Comparison of ENCODE assay signal across 20 cellular contexts in the genomic region with DNA sequence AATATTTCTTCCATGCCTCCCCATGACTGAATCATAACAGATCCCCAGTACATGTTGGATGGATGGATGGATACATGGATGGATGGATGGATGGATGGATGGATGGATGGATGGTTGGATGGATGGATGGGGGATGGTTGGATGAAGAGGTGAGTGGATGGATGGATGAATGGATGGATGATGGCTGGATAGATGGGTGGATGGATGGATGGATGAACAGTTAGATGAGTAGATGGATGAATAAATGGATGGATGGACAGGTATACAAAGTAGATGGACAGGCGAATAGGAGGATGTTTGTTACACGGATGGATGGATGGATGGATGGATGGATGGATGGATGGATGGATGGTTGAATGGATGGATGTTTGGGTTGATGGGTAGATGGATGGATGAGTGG.
DNase-seq lines count a peak whose midpoint lies in the region; ATAC-seq, FAIRE-seq and TF ChIP-seq lines count a peak whose summit lies in the region.
"Had no signal": no experiment of that assay in that cellular context is flagged by ENCODE, and none has a peak within 500 bp of the region (broad histone marks: within the 10 kb centered on the region; RNA-seq: fewer than 3 reads in every experiment).

No MANE protein-coding gene starts in this region.

- DNase-seq in K562 (ENCODE audit: extremely low read depth in 1 of 4, low spot score in 3 of 4) = no peak
- DNase-seq in urothelium cell line (ENCODE audit: low spot score) = no peak
- no peak for DNase-seq in NCI-H1105 treated with DMSO at 0.1 percent for 48 hours (lab: John Stamatoyannopoulos, UW)
- no peak for DNase-seq in kidney glomerular epithelial cell (lab: John Stamatoyannopoulos, UW)
- DNase-seq: AML-193; Caco-2; Calu3; CD4-positive, alpha-beta T cell; CD8-positive, alpha-beta T cell; DMS79 treated with DMSO at 0.1 percent for 48 hours; GF-D8 had no signal

- no peak for ATAC-seq in K562
- ATAC-seq: A549; CD8-positive, alpha-beta T cell had no signal

- in situ Hi-C loops in K562 (cut with MboI) = no loop called here

- no peaks in the 10 kb centered on the region for H3K36me3 ChIP-seq in HEK293 (ENCODE audit: control insufficient read depth in 2 of 2, insufficient read depth in 1 of 2, low read length in 2 of 2)
- H3K36me3 ChIP-seq in K562 (ENCODE audit: control insufficient read depth, insufficient read depth, low read length) = no peaks in the 10 kb centered on the region
- H3K36me3 ChIP-seq: BLaER1 treated with 17β-estradiol and CSF1 and Interleukin-3, amounts not matched to agents 10 nM and 100 nM had no signal

- H3K9me3 ChIP-seq in HEK293 (ENCODE audit: control insufficient read depth, insufficient read depth, low read depth, low read length) (no peaks in the 10 kb centered on the region), K562 (replicated peaks; ENCODE audit: control insufficient read depth, insufficient read depth, low read depth, low read length) (no peaks in the 10 kb centered on the region; the same call in 1 of the 2 replicates)
- H3K9me3 ChIP-seq: A549; BLaER1 treated with 17β-estradiol and CSF1 and Interleukin-3, amounts not matched to agents 10 nM and 100 nM; Caco-2 had no signal

- no peak overlapping the region for H2AFZ ChIP-seq in K562 (ENCODE audit: low read depth, low read length)

- no peak for TF ChIP-seq POLR2A in K562 (conservative IDR thresholded peaks at IDR 0.05)

- no peaks in the 10 kb centered on the region for H3K9me1 ChIP-seq in K562 (ENCODE audit: control insufficient read depth, insufficient read depth, low read length)

- no TSS peak for BruUV-seq in K562 (replicated peaks; lab: Mats Ljungman, UMichigan)

- no peaks in the 10 kb centered on the region for H4K20me1 ChIP-seq in K562 (replicated peaks; ENCODE audit: control insufficient read depth, insufficient read depth, low read length)
- H4K20me1 ChIP-seq: BLaER1 treated with 17β-estradiol and CSF1 and Interleukin-3, amounts not matched to agents 10 nM and 100 nM had no signal

- TF ChIP-seq CTCF in HEK293 (tag by site-specific recombination; IDR thresholded peaks at IDR 0.05) (no peak), K562 (IDR thresholded peaks at IDR 0.05 in 2 of 3, conservative IDR thresholded peaks at IDR 0.05 in 1 of 3; ENCODE audit: insufficient read depth in 2 of 3, low read depth in 1 of 3, low read length in 3 of 3) (no peak)

- CTCF ChIA-PET in HEK293 (lab: Yijun Ruan, JAX) (interaction anchor here (1.1 to 1.7 kb wide), 2 partner anchors 77 to 134 kb away, joined by 4 to 9 read pairs; no protein-coding TSS in a partner anchor), K562 (lab: Yijun Ruan, JAX; ENCODE audit: low intra/inter-chr PET ratio) (interaction anchor here (0.6 kb wide), 1 partner anchor 598 kb away, joined by 3 read pairs; no protein-coding TSS in a partner anchor)

- FAIRE-seq in K562 (lab: Jason Lieb, UNC) (no peak), urothelium cell line (lab: Jason Lieb, UNC) (peak; percentile 17)
- FAIRE-seq: A549, D721Med, G401.6, GM12891, GM19239 had no signal

- H3K9ac ChIP-seq in K562 (ENCODE audit: insufficient read depth in 1 of 2, low read depth in 2 of 2, low read length in 2 of 2) = no peak overlapping the region
- H3K9ac ChIP-seq: BLaER1 treated with 17β-estradiol and CSF1 and Interleukin-3, amounts not matched to agents 10 nM and 100 nM had no signal

- H3K27ac ChIP-seq in HEK293 (ENCODE audit: extremely low read depth, low read depth, low read length) (no peak overlapping the region), K562 (ENCODE audit: extremely low read depth, low read depth, low read length) (no peak overlapping the region)
- H3K27ac ChIP-seq: 22Rv1; A549; BLaER1 treated with 17β-estradiol and CSF1 and Interleukin-3, amounts not matched to agents 10 nM and 100 nM; C4-2B had no signal

- no peak for TF ChIP-seq EP300 in K562 (IDR thresholded peaks at IDR 0.05; ENCODE audit: low read length)

- TF ChIP-seq RAD21 in K562 (CRISPR knock-in tag; conservative IDR thresholded peaks at IDR 0.05 in 1 of 2, IDR thresholded peaks at IDR 0.05 in 1 of 2) = no peak

- H3K79me2 ChIP-seq in K562 (ENCODE audit: control insufficient read depth, insufficient read depth, low read length) = no peaks in the 10 kb centered on the region

- intact Hi-C loops in K562 (cut with micrococcal nuclease) = no loop called here

- H3K4me3 ChIP-seq in HEK293 (ENCODE audit: low read depth, low read length) (no peak overlapping the region), K562 (no peak overlapping the region)
- H3K4me3 ChIP-seq: A549; BLaER1 treated with 17β-estradiol and CSF1 and Interleukin-3, amounts not matched to agents 10 nM and 100 nM had no signal

- no peaks in the 10 kb centered on the region for H3K4me1 ChIP-seq in HEK293 (ENCODE audit: control insufficient read depth, insufficient read depth, low read length)
- H3K4me1 ChIP-seq in K562 (replicated peaks in 1 of 2; ENCODE audit: control insufficient read depth in 2 of 2, insufficient read depth in 2 of 2, low read length in 2 of 2) = no peaks in the 10 kb centered on the region
- H3K4me1 ChIP-seq: BLaER1 treated with 17β-estradiol and CSF1 and Interleukin-3, amounts not matched to agents 10 nM and 100 nM had no signal

- no peak overlapping the region for H3K4me2 ChIP-seq in K562 (ENCODE audit: insufficient read depth, low read length)
- H3K4me2 ChIP-seq: A549; BLaER1 treated with 17β-estradiol and CSF1 and Interleukin-3, amounts not matched to agents 10 nM and 100 nM had no signal

- H3K27me3 ChIP-seq in K562 (ENCODE audit: control insufficient read depth in 2 of 2, insufficient read depth in 2 of 2, low read length in 2 of 2) = peaks cover 0 to 5% of the 10 kb centered on the region in 2 experiments; a peak in 2 of 5 replicates
- H3K27me3 ChIP-seq: BLaER1 treated with 17β-estradiol and CSF1 and Interleukin-3, amounts not matched to agents 10 nM and 100 nM had no signal

- 0% methylated on average over 2 of the region's 2 CpGs for WGBS in K562 (ENCODE audit: insufficient coverage, low coverage, missing lambda C conversion rate)

- POLR2A ChIA-PET in HEK293 (lab: Yijun Ruan, JAX) = interaction anchor here (0.5 kb wide), 1 partner anchor 11 kb away, joined by 5 read pairs; no protein-coding TSS in a partner anchor
- POLR2A ChIA-PET in K562 (lab: Yijun Ruan, JAX) = interaction anchor here (0.6 kb wide), 1 partner anchor 1135 kb away, joined by 3 read pairs; no protein-coding TSS in a partner anchor

TF ChIP-seq in HEK293, 187 proteins besides CTCF, POLR2A, EP300 and RAD21:
- TF ChIP-seq ZNF785 (tag by site-specific recombination; IDR thresholded peaks at IDR 0.05) (no peak), ZNF366 (tag by site-specific recombination; conservative IDR thresholded peaks at IDR 0.05) (peak; percentile 98), ZNF112 (tag by site-specific recombination; IDR thresholded peaks at IDR 0.05) (no peak), ZBTB1 (tag by site-specific recombination; IDR thresholded peaks at IDR 0.05) (no peak), ZNF202 (tag by site-specific recombination; IDR thresholded peaks at IDR 0.05; ENCODE audit: borderline replicate concordance) (no peak), ZNF426 (tag by site-specific recombination; IDR thresholded peaks at IDR 0.05) (no peak), ZNF571 (tag by site-specific recombination; IDR thresholded peaks at IDR 0.05) (peak; percentile 75; the same call in 1 of the 2 replicates), ZBTB17 (tag by site-specific recombination; IDR thresholded peaks at IDR 0.05) (peak; percentile 97)

TF ChIP-seq in K562, 482 proteins besides CTCF, POLR2A, EP300 and RAD21:
- TF ChIP-seq KDM1A (IDR thresholded peaks at IDR 0.05) (peak in 1 of 2 experiments; percentile 19; a peak in 1 of 4 replicates), SMARCE1 (IDR thresholded peaks at IDR 0.05) (no peak), NCOR1 (IDR thresholded peaks at IDR 0.05) (no peak), ETS2 (tag; IDR thresholded peaks at IDR 0.05; ENCODE audit: borderline replicate concordance, poor library complexity, severe bottlenecking) (no peak), NFYB (IDR thresholded peaks at IDR 0.05; ENCODE audit: extremely low read depth, insufficient read length) (no peak), PHTF2 (CRISPR knock-in tag; IDR thresholded peaks at IDR 0.05) (no peak), EHMT2 (IDR thresholded peaks at IDR 0.05) (peak; percentile 51; the same call in 1 of the 2 replicates)
- TF ChIP-seq, protein P1, sequence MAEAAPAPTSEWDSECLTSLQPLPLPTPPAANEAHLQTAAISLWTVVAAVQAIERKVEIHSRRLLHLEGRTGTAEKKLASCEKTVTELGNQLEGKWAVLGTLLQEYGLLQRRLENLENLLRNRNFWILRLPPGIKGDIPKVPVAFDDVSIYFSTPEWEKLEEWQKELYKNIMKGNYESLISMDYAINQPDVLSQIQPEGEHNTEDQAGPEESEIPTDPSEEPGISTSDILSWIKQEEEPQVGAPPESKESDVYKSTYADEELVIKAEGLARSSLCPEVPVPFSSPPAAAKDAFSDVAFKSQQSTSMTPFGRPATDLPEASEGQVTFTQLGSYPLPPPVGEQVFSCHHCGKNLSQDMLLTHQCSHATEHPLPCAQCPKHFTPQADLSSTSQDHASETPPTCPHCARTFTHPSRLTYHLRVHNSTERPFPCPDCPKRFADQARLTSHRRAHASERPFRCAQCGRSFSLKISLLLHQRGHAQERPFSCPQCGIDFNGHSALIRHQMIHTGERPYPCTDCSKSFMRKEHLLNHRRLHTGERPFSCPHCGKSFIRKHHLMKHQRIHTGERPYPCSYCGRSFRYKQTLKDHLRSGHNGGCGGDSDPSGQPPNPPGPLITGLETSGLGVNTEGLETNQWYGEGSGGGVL (CRISPR knock-in tag; IDR thresholded peaks at IDR 0.05) = no peak
